8 cellular contexts compared by ENCODE assay signal in genomic region chr4:11429646-11430045, GRCh38. TPM values are rescaled to one million over a fixed set of nuclear protein-coding genes. Genes with fewer than 3 reads are reported as not detected.
DNase-seq lines count a peak whose midpoint lies in the region; TF ChIP-seq lines count a peak whose summit lies in the region.

No MANE protein-coding gene starts in this region.

- no peak for TF ChIP-seq POLR2A in spleen (IDR thresholded peaks at IDR 0.05)

- WGBS in spleen, 5 donors: 20 to 38% (median 30%) methylated on average over 10 of the region's 10 CpGs

- H3K4me3 ChIP-seq in spleen: peak overlapping the region; percentile 54 to 89 (median 66)

- H3K27ac ChIP-seq in spleen: peak overlapping the region in 5 of 8 donors; percentile 70 to 79 (median 77)

- peaks cover 0 to 42% (median 13%) of the 10 kb centered on the region in 7 donors for H3K27me3 ChIP-seq in spleen (replicated peaks in 1 of 7)

- H3K4me1 ChIP-seq in spleen: peaks cover 0 to 72% (median 38%) of the 10 kb centered on the region in 6 donors

- peaks cover 0 to 4% (median 0%) of the 10 kb centered on the region in 6 donors for H3K36me3 ChIP-seq in spleen

- peaks cover 40% of the 10 kb centered on the region for H3K27me3 Mint-ChIP-seq in activated naive CD8-positive, alpha-beta T cell treated with anti-CD3 and anti-CD28 coated beads for 36 hours
- H3K27me3 Mint-ChIP-seq in immature natural killer cell (ENCODE audit: low read depth in 3 of 3): peaks cover 3 to 16% (median 6%) of the 10 kb centered on the region in 3 donors

- H3K9me3 Mint-ChIP-seq in activated naive CD8-positive, alpha-beta T cell treated with anti-CD3 and anti-CD28 coated beads for 36 hours: no peaks in the 10 kb centered on the region
- no peaks in the 10 kb centered on the region for H3K9me3 Mint-ChIP-seq in immature natural killer cell

- intact Hi-C loops in spleen (cut with DNase I; ENCODE audit: low total_unique reads): loop anchor here (5.0 kb wide), 1 partner anchor 847 kb away; no protein-coding TSS in a partner anchor

- DNase-seq in HT-29 (ENCODE audit: low spot score): peak; percentile 70
- no peak for DNase-seq in activated naive CD8-positive, alpha-beta T cell treated with anti-CD3 and anti-CD28 coated beads for 36 hours
- no peak for DNase-seq in immature natural killer cell
- DNase-seq in spleen: no peak
- no peak for DNase-seq in mucosa of gallbladder (ENCODE audit: low spot score)
- DNase-seq in putamen (ENCODE audit: low spot score): no peak
- DNase-seq in amniotic stem cell (lab: John Stamatoyannopoulos, UW): no peak
- no peak for DNase-seq in NCI-H510A (lab: John Stamatoyannopoulos, UW)

- TF ChIP-seq CTCF in spleen (IDR thresholded peaks at IDR 0.05 in 8 of 11, conservative IDR thresholded peaks at IDR 0.05 in 3 of 11): no peak

- no peaks in the 10 kb centered on the region for H3K9me3 ChIP-seq in spleen

- H3K4me1 Mint-ChIP-seq in activated naive CD8-positive, alpha-beta T cell treated with anti-CD3 and anti-CD28 coated beads for 36 hours: peaks cover 12% of the 10 kb centered on the region
- peaks cover 13 to 19% of the 10 kb centered on the region in 2 donors for H3K4me1 Mint-ChIP-seq in immature natural killer cell

- no peaks in the 10 kb centered on the region for H3K36me3 Mint-ChIP-seq in activated naive CD8-positive, alpha-beta T cell treated with anti-CD3 and anti-CD28 coated beads for 36 hours
- H3K36me3 Mint-ChIP-seq in immature natural killer cell: no peaks in the 10 kb centered on the region

- H3K27ac Mint-ChIP-seq in activated naive CD8-positive, alpha-beta T cell treated with anti-CD3 and anti-CD28 coated beads for 36 hours: no peak overlapping the region
- no peak overlapping the region for H3K27ac Mint-ChIP-seq in immature natural killer cell

- peak overlapping the region; percentile 73 for H3K4me3 Mint-ChIP-seq in activated naive CD8-positive, alpha-beta T cell treated with anti-CD3 and anti-CD28 coated beads for 36 hours
- peak overlapping the region; percentile 29 to 64 (median 60) for H3K4me3 Mint-ChIP-seq in immature natural killer cell

RNA-seq across cellular contexts. Expression of gene HS3ST1, which starts 1.0 kb away (rescaled TPM):
- total RNA-seq in HT-29 (2014; rRNA removed; shearing (Covaris generic)): 53.5 and 64.6 TPM in 2 replicates
- under 1 TPM; 0.04 to 0.33 TPM for total RNA-seq in activated naive CD8-positive, alpha-beta T cell treated with anti-CD3 and anti-CD28 coated beads for 36 hours
- polyA plus RNA-seq in immature natural killer cell: under 1 TPM in 1 of 3 donors, not detected in 2; 0.03 TPM
- total RNA-seq in spleen: 1 to 10 TPM; 2.6 to 7.4 (median 3.4) TPM
- 1 to 10 TPM; 1.8 to 4.7 (median 2.3) TPM for polyA plus RNA-seq in spleen
- 41.1 TPM for total RNA-seq in mucosa of gallbladder
